9 cellular contexts compared by ENCODE assay signal in genomic region chr22:46791201-46791731, GRCh38. TPM values are rescaled to one million over a fixed set of nuclear protein-coding genes. Genes with fewer than 3 reads are reported as not detected.
DNase-seq lines count a peak whose midpoint lies in the region; ATAC-seq and TF ChIP-seq lines count a peak whose summit lies in the region.
"Had no signal": no experiment of that assay in that cellular context is flagged by ENCODE, and none has a peak within 500 bp of the region (broad histone marks: within the 10 kb centered on the region; RNA-seq: fewer than 3 reads in every experiment).

No MANE protein-coding gene starts in this region.

- intact Hi-C loops in activated CD8-positive, alpha-beta T cell treated with anti-CD3 and anti-CD28 coated beads for 36 hours (cut with micrococcal nuclease) = no loop called here
- intact Hi-C loops in dorsolateral prefrontal cortex (cut with DNase I) = no loop called here

- peaks cover 40% of the 10 kb centered on the region for H3K36me3 ChIP-seq in neutrophil
- H3K36me3 ChIP-seq in thoracic aorta = peaks cover 13% of the 10 kb centered on the region

- H3K27me3 Mint-ChIP-seq in activated CD8-positive, alpha-beta T cell treated with anti-CD3 and anti-CD28 coated beads for 36 hours = no peaks in the 10 kb centered on the region

- H3K27me3 ChIP-seq in dorsolateral prefrontal cortex = no peaks in the 10 kb centered on the region
- H3K27me3 ChIP-seq in neutrophil = no peaks in the 10 kb centered on the region
- no peaks in the 10 kb centered on the region for H3K27me3 ChIP-seq in thoracic aorta (replicated peaks; ENCODE audit: insufficient read depth)

- H3K27ac ChIP-seq in dorsolateral prefrontal cortex = peak overlapping the region; percentile 27 to 92 (median 81)
- peak overlapping the region; percentile 75 for H3K27ac ChIP-seq in neutrophil
- peak overlapping the region; percentile 53 to 63 for H3K27ac ChIP-seq in thoracic aorta

- peaks cover 48% of the 10 kb centered on the region for H3K4me1 Mint-ChIP-seq in activated CD8-positive, alpha-beta T cell treated with anti-CD3 and anti-CD28 coated beads for 36 hours (ENCODE audit: low read depth)

- DNase-seq in Kasumi-1 (lab: John Stamatoyannopoulos, UW) = peak; percentile 85 to 87
- peak; percentile 88 for DNase-seq in activated CD8-positive, alpha-beta T cell treated with anti-CD3 and anti-CD28 coated beads for 36 hours
- peak in 7 of 10 donors; percentile 42 to 69 (median 54) for DNase-seq in dorsolateral prefrontal cortex
- DNase-seq in thoracic aorta (ENCODE audit: low spot score) = no peak
- DNase-seq in NCI-H1436 treated with DMSO at 0.1 percent for 48 hours (lab: John Stamatoyannopoulos, UW) = no peak
- no peak for DNase-seq in SW 1271 (lab: John Stamatoyannopoulos, UW)

- TF ChIP-seq CTCF in activated CD8-positive, alpha-beta T cell treated with anti-CD3 and anti-CD28 coated beads for 36 hours (IDR thresholded peaks at IDR 0.05) = no peak
- TF ChIP-seq CTCF in dorsolateral prefrontal cortex (IDR thresholded peaks at IDR 0.05 in 54 of 56, conservative IDR thresholded peaks at IDR 0.05 in 2 of 56; ENCODE audit: low read depth in 1 of 56, partially characterized antibody in 56 of 56) (peak in 3 of 56 donors; percentile 18 to 22 (median 20)), neutrophil (IDR thresholded peaks at IDR 0.05) (no peak), thoracic aorta (IDR thresholded peaks at IDR 0.05) (no peak)

- H3K4me3 ChIP-seq in dorsolateral prefrontal cortex (peak overlapping the region in 38 of 59 donors; percentile 4 to 58 (median 30)), neutrophil (ENCODE audit: low read depth in 1 of 2, low read length in 1 of 2) (peak overlapping the region in 1 of 2 experiments; percentile 27), thoracic aorta (peak overlapping the region; percentile 54)

- CTCF ChIA-PET in activated CD8-positive, alpha-beta T cell treated with anti-CD3 and anti-CD28 coated beads for 36 hours (lab: Charles Lee) = interaction anchor here (0.8 to 5.5 kb wide), 5 partner anchors 12 to 33 kb away, joined by 3 to 58 read pairs (median 5); partner anchors contain the start of gene TBC1D22A

- ATAC-seq in activated CD8-positive, alpha-beta T cell treated with anti-CD3 and anti-CD28 coated beads for 36 hours = peak; percentile 97
- ATAC-seq in thoracic aorta (ENCODE audit: insufficient number of reproducible peaks, low FRiP score, low read depth) (peak; percentile 82), GM18511 (IDR thresholded peaks at IDR 0.05; ENCODE audit: unreplicated experiment) (no peak)
- ATAC-seq: Panc1 had no signal

- no peaks in the 10 kb centered on the region for H3K9me3 Mint-ChIP-seq in activated CD8-positive, alpha-beta T cell treated with anti-CD3 and anti-CD28 coated beads for 36 hours

- H3K4me1 ChIP-seq in neutrophil (ENCODE audit: control insufficient read depth in 1 of 2, insufficient read depth in 1 of 2, low read depth in 1 of 2, low read length in 1 of 2) (peaks cover 3 to 7% of the 10 kb centered on the region in 2 experiments), thoracic aorta (ENCODE audit: control insufficient read depth in 1 of 2, low read depth in 2 of 2) (peaks cover 11 to 14% of the 10 kb centered on the region in 2 donors)

- peaks cover 36% of the 10 kb centered on the region for H3K36me3 Mint-ChIP-seq in activated CD8-positive, alpha-beta T cell treated with anti-CD3 and anti-CD28 coated beads for 36 hours (ENCODE audit: low read depth)

- H3K4me3 Mint-ChIP-seq in activated CD8-positive, alpha-beta T cell treated with anti-CD3 and anti-CD28 coated beads for 36 hours = peak overlapping the region; percentile 72

- H3K9me3 ChIP-seq in neutrophil (no peaks in the 10 kb centered on the region), thoracic aorta (no peaks in the 10 kb centered on the region)

- POLR2A ChIA-PET in activated CD8-positive, alpha-beta T cell treated with anti-CD3 and anti-CD28 coated beads for 36 hours (lab: Charles Lee) = interaction anchor here (0.7 to 1.5 kb wide), 6 partner anchors 10 to 32 kb away, joined by 3 to 4 read pairs (median 3); partner anchors contain the start of gene TBC1D22A

- H3K27ac Mint-ChIP-seq in activated CD8-positive, alpha-beta T cell treated with anti-CD3 and anti-CD28 coated beads for 36 hours = peak overlapping the region; percentile 96

RNA-seq across cellular contexts. Expression of gene TBC1D22A, which starts 28.8 kb away (rescaled TPM):
- 10 to 100 TPM; 41.0 to 42.8 TPM for total RNA-seq in activated CD8-positive, alpha-beta T cell treated with anti-CD3 and anti-CD28 coated beads for 36 hours
- 10 to 100 TPM; 20.0 to 36.0 (median 27.2) TPM for total RNA-seq in dorsolateral prefrontal cortex
- total RNA-seq in thoracic aorta = 10 to 100 TPM; 28.9 to 31.3 TPM

RNA-seq across cellular contexts. Expression of gene CERK, which starts 53.2 kb away (rescaled TPM):
- 10 to 100 TPM; 38.4 to 41.8 TPM for total RNA-seq in activated CD8-positive, alpha-beta T cell treated with anti-CD3 and anti-CD28 coated beads for 36 hours
- total RNA-seq in dorsolateral prefrontal cortex (10 to 100 TPM; 24.8 to 72.6 (median 52.4) TPM), thoracic aorta (10 to 100 TPM; 65.5 to 72.8 TPM)

Comparison
In these comparisons a context has a peak if more than half of its experiments do, and no peak if none do; other contexts are left out.
1. DNase-seq: peak in Kasumi-1 (2 of 2), activated CD8-positive, alpha-beta T cell treated with anti-CD3 and anti-CD28 coated beads for 36 hours (single experiment) and dorsolateral prefrontal cortex (7 of 10); none in thoracic aorta (single experiment), NCI-H1436 treated with DMSO at 0.1 percent for 48 hours (single experiment) and SW 1271 (0 of 2).
2. Peak in every context shown above with its lines, with median percentiles within 50 percentile points of each other: H3K27ac ChIP-seq.